Comparison of ENCODE assay signal across 22 cellular contexts in the genomic region with DNA sequence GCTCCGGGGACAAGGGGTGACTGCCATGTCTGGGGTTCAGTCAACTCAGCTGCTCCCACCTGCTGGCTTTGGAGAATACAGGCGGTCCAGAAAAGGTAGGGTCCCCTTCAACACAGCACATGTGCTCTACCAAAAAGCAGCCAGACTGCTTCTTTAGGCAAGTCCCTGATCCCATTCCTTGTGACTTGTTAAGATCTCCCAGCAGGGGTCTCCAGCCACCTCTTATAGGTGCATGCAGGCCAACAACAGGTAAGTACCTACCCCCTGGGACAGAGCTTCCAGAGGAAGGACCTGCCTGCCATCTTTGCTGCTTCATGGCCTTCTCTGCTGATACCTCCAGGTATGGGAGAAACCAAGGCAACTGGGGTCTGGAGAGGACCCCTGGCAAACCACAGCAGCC.
DNase-seq lines count a peak whose midpoint lies in the region; ATAC-seq and TF ChIP-seq lines count a peak whose summit lies in the region.
"Had no signal": no experiment of that assay in that cellular context is flagged by ENCODE, and none has a peak within 500 bp of the region (broad histone marks: within the 10 kb centered on the region; RNA-seq: fewer than 3 reads in every experiment).

No MANE protein-coding gene starts in this region.

- no peak overlapping the region for H4K8ac ChIP-seq in mesendoderm (ENCODE audit: low read depth, low read length)

- no peak overlapping the region for H3K56ac ChIP-seq in mesendoderm (ENCODE audit: low read length)

- peak in 1 of 2 experiments; percentile 24; a peak in 2 of 4 replicates for TF ChIP-seq CTCF in GM23338 (conservative IDR thresholded peaks at IDR 0.05; ENCODE audit: low read depth in 2 of 2)
- no peak for TF ChIP-seq CTCF in endodermal cell (conservative IDR thresholded peaks at IDR 0.05)

- H2BK15ac ChIP-seq in mesendoderm (replicated peaks; ENCODE audit: low read depth), result no peak overlapping the region

- H3K36me3 ChIP-seq in GM23338 (ENCODE audit: insufficient read depth), result peaks cover 17% of the 10 kb centered on the region
- peaks cover 7% of the 10 kb centered on the region for H3K36me3 ChIP-seq in endodermal cell (ENCODE audit: control insufficient read depth, insufficient read depth, low read length)
- H3K36me3 ChIP-seq in mesendoderm (ENCODE audit: control insufficient read depth, insufficient read depth, low read length), result no peaks in the 10 kb centered on the region

- no peaks in the 10 kb centered on the region for H3K27me3 Mint-ChIP-seq in GM23338 (ENCODE audit: insufficient read depth, low read depth, poor library complexity)
- no peaks in the 10 kb centered on the region for H3K27me3 Mint-ChIP-seq in endodermal cell (ENCODE audit: insufficient read depth)
- H3K27me3 Mint-ChIP-seq: CD4-positive, alpha-beta T cell; CD8-positive, alpha-beta memory T cell had no signal

- no peak overlapping the region for H2AFZ ChIP-seq in GM23338

- 95 to 100% methylated on average over 1 to 2 of the region's 2 CpGs for WGBS in endodermal cell (ENCODE audit: insufficient coverage in 1 of 2, insufficient read length in 1 of 2), 2 experiments
- no CpG with 5 or more reads among the region's 2 CpGs for WGBS in mesendoderm (ENCODE audit: extremely low coverage, insufficient coverage, low lambda C conversion rate)

- H2AK5ac ChIP-seq in mesendoderm (ENCODE audit: low read length), result no peak overlapping the region

- H3K79me1 ChIP-seq in mesendoderm (ENCODE audit: low read length), result no peaks in the 10 kb centered on the region

- no peak overlapping the region for H3K23ac ChIP-seq in mesendoderm (ENCODE audit: low read length)

- no peak overlapping the region for H2BK120ac ChIP-seq in mesendoderm (ENCODE audit: low read depth, low read length)

- peak; percentile 25 for DNase-seq in GM23338 (ENCODE audit: low spot score)
- peak; percentile 57 for DNase-seq in endodermal cell
- DNase-seq in mesendoderm, result peak; percentile 27
- DNase-seq in NCI-H446 (lab: John Stamatoyannopoulos, UW), result no peak
- DNase-seq in dermis blood vessel endothelial cell, result no peak
- DNase-seq: 8988T; ACHN; AML-193; BE2C; CD4-positive, alpha-beta T cell; CD8-positive, alpha-beta memory T cell; DMS 273 treated with DMSO at 0.1 percent for 48 hours; DMS79; EL; GDM1; H7 had no signal

- no peak overlapping the region for H3K9ac ChIP-seq in endodermal cell (ENCODE audit: extremely low read depth, low read length, poor library complexity, severe bottlenecking)
- H3K9ac ChIP-seq in mesendoderm (ENCODE audit: low read length), result no peak overlapping the region
- H3K9ac ChIP-seq: BLaER1 treated with 17β-estradiol and CSF1 and Interleukin-3, amounts not matched to agents 10 nM and 100 nM had no signal

- no peak overlapping the region for H4K5ac ChIP-seq in mesendoderm (ENCODE audit: low read length)

- peaks cover 28% of the 10 kb centered on the region for H3K9me3 ChIP-seq in endodermal cell (ENCODE audit: control insufficient read depth, low read length)
- H3K9me3 ChIP-seq: A549 had no signal

- no peak overlapping the region for H3K18ac ChIP-seq in mesendoderm (ENCODE audit: low read length)

- H3K36me3 Mint-ChIP-seq in GM23338 (ENCODE audit: low read depth), result peaks cover 49% of the 10 kb centered on the region
- peaks cover 49% of the 10 kb centered on the region for H3K36me3 Mint-ChIP-seq in endodermal cell (ENCODE audit: low read depth)

- H3K27me3 ChIP-seq in GM23338 (ENCODE audit: insufficient read depth) (no peaks in the 10 kb centered on the region), endodermal cell (ENCODE audit: control insufficient read depth, insufficient read depth, low read length, poor library complexity, severe bottlenecking) (no peaks in the 10 kb centered on the region), mesendoderm (ENCODE audit: insufficient read depth, low read length, poor library complexity) (no peaks in the 10 kb centered on the region)
- H3K27me3 ChIP-seq: BE2C; BLaER1 treated with 17β-estradiol and CSF1 and Interleukin-3, amounts not matched to agents 10 nM and 100 nM had no signal

- H3K9me2 ChIP-seq in GM23338 (ENCODE audit: insufficient read depth), result no peaks in the 10 kb centered on the region

- H4K20me1 ChIP-seq in GM23338 (replicated peaks; ENCODE audit: insufficient read depth), result no peaks in the 10 kb centered on the region
- H4K20me1 ChIP-seq: BLaER1 treated with 17β-estradiol and CSF1 and Interleukin-3, amounts not matched to agents 10 nM and 100 nM had no signal

- H3K4me3 ChIP-seq in GM23338 (no peak overlapping the region), endodermal cell (ENCODE audit: low read length) (no peak overlapping the region), mesendoderm (ENCODE audit: low read length) (no peak overlapping the region)
- H3K4me3 ChIP-seq: A549; BLaER1 treated with 17β-estradiol and CSF1 and Interleukin-3, amounts not matched to agents 10 nM and 100 nM; GM12878 had no signal

- H3K9me3 Mint-ChIP-seq in GM23338, result peaks cover 36% of the 10 kb centered on the region
- peaks cover 36% of the 10 kb centered on the region for H3K9me3 Mint-ChIP-seq in endodermal cell

- no peak overlapping the region for H3K4ac ChIP-seq in mesendoderm (ENCODE audit: low read depth, low read length)

- H3K4me1 Mint-ChIP-seq in GM23338 (peaks cover 10% of the 10 kb centered on the region; the same call in 2 of the 3 replicates), endodermal cell (no peaks in the 10 kb centered on the region)
- H3K4me1 Mint-ChIP-seq: CD14-positive monocyte had no signal

- no peak overlapping the region for H3K27ac Mint-ChIP-seq in GM23338
- H3K27ac Mint-ChIP-seq in endodermal cell, result no peak overlapping the region
- H3K27ac Mint-ChIP-seq: CD14-positive monocyte; CD4-positive, alpha-beta T cell; CD8-positive, alpha-beta memory T cell had no signal

- H3K4me2 ChIP-seq in GM23338 (no peak overlapping the region), mesendoderm (ENCODE audit: low read length) (no peak overlapping the region)
- H3K4me2 ChIP-seq: A549; BLaER1 treated with 17β-estradiol and CSF1 and Interleukin-3, amounts not matched to agents 10 nM and 100 nM had no signal

- H3K4me1 ChIP-seq in GM23338 (ENCODE audit: insufficient read depth) (peaks cover 17% of the 10 kb centered on the region), endodermal cell (ENCODE audit: control insufficient read depth, insufficient read depth, low read length) (no peaks in the 10 kb centered on the region), mesendoderm (ENCODE audit: control insufficient read depth, low read depth, low read length) (no peaks in the 10 kb centered on the region)
- H3K4me1 ChIP-seq: A549; BE2C; BLaER1 treated with 17β-estradiol and CSF1 and Interleukin-3, amounts not matched to agents 10 nM and 100 nM had no signal

- ATAC-seq in GM23338 (no peak; the same call in 2 of the 3 replicates), GM18909 (IDR thresholded peaks at IDR 0.05; ENCODE audit: poor library complexity, unreplicated experiment) (no peak)
- ATAC-seq: A549, GM12878, HCT116 had no signal

- H3K4me3 Mint-ChIP-seq in GM23338 (no peak overlapping the region), endodermal cell (no peak overlapping the region)
- H3K4me3 Mint-ChIP-seq: CD14-positive monocyte; CD4-positive, alpha-beta T cell; CD8-positive, alpha-beta memory T cell had no signal

- H3F3A ChIP-seq in GM23338 (replicated peaks; ENCODE audit: low read depth), result no peaks in the 10 kb centered on the region

- no peak overlapping the region for H3K27ac ChIP-seq in GM23338 (ENCODE audit: low read depth)
- no peak overlapping the region for H3K27ac ChIP-seq in endodermal cell (ENCODE audit: low read depth, low read length)
- H3K27ac ChIP-seq in mesendoderm (ENCODE audit: low read depth, low read length), result no peak overlapping the region
- H3K27ac ChIP-seq: A549; BLaER1 treated with 17β-estradiol and CSF1 and Interleukin-3, amounts not matched to agents 10 nM and 100 nM had no signal

- H2BK5ac ChIP-seq in mesendoderm (ENCODE audit: low read length), result no peak overlapping the region

- no peaks in the 10 kb centered on the region; the same call in 1 of the 2 replicates for H3K79me2 ChIP-seq in GM23338 (replicated peaks; ENCODE audit: insufficient read depth)
- no peaks in the 10 kb centered on the region for H3K79me2 ChIP-seq in mesendoderm (ENCODE audit: control insufficient read depth, insufficient read depth, low read length)

TF ChIP-seq in GM23338, 12 proteins besides CTCF, POLR2A, EP300 and RAD21 (continues in another document):
- TF ChIP-seq CREB1 (CRISPR knock-in tag; IDR thresholded peaks at IDR 0.05; ENCODE audit: low read depth) (no peak), NANOG (IDR thresholded peaks at IDR 0.05; ENCODE audit: borderline replicate concordance) (no peak)

Comparison
In these comparisons a context has a peak if more than half of its experiments do, and no peak if none do; other contexts are left out.
1. DNase-seq: peak in GM23338 (single experiment), endodermal cell (single experiment) and mesendoderm (single experiment); none in NCI-H446 (0 of 2) and dermis blood vessel endothelial cell (single experiment).